1 cellular context compared by ENCODE assay signal in genomic region chr16:88691129-88691813, GRCh38.
TF ChIP-seq lines count a peak whose summit lies in the region.

No MANE protein-coding gene starts in this region.

TF ChIP-seq in H1, 55 proteins besides CTCF, POLR2A, EP300 and RAD21:
- TF ChIP-seq TAF7 (optimal IDR thresholded peaks at IDR 0.05; ENCODE audit: borderline replicate concordance, low read depth, low read length) (no peak), PHF8 (conservative IDR thresholded peaks at IDR 0.05; ENCODE audit: low read depth, low read length) (no peak), JUN (IDR thresholded peaks at IDR 0.05; ENCODE audit: low read depth, low read length) (no peak), EZH2 (IDR thresholded peaks at IDR 0.05; ENCODE audit: low read depth, low read length, severe bottlenecking) (no peak), SP2 (IDR thresholded peaks at IDR 0.05; ENCODE audit: low read length) (no peak), TCF12 (IDR thresholded peaks at IDR 0.05; ENCODE audit: low read depth, low read length) (no peak)
TF ChIP-seq in H1: peak in this region for 0.
